In genomic region chr17:51260237-51260959, GRCh38 we compare ENCODE assay signal across 8 cellular contexts. TPM values are rescaled to one million over a fixed set of nuclear protein-coding genes. Genes with fewer than 3 reads are reported as not detected.
A peak's percentile ranks its signal among the peaks of the same experiment; 100 is the strongest.
DNase-seq lines count a peak whose midpoint lies in the region; FAIRE-seq and TF ChIP-seq lines count a peak whose summit lies in the region.

Gene UTP18, plus strand, starts transcription at chr17:51260546. Its CDS starts 39 bp downstream, at chr17:51260585.

- no peak for FAIRE-seq in frontal cortex (lab: Jason Lieb, UNC)

- no peak for TF ChIP-seq CTCF in HFF-Myc (IDR thresholded peaks at IDR 0.05; ENCODE audit: low read depth, low read length, missing control alignments)

- H3K27me3 ChIP-seq in SJSA1 (replicated peaks), result no peaks in the 10 kb centered on the region
- H3K27me3 ChIP-seq in neuronal stem cell (ENCODE audit: control insufficient read depth in 3 of 3, insufficient read depth in 3 of 3, low read depth in 1 of 3, low read length in 3 of 3), result no peaks in the 10 kb centered on the region
- H3K27me3 ChIP-seq in subcutaneous abdominal adipose tissue (ENCODE audit: control insufficient read depth in 5 of 5, insufficient read depth in 4 of 5, low read length in 5 of 5), result peaks cover 0 to 4% (median 0%) of the 10 kb centered on the region in 5 donors

- H3K4me2 ChIP-seq in neuronal stem cell (ENCODE audit: insufficient read depth, low read length, poor library complexity, severe bottlenecking), result peak within 1 kb of the TSS; percentile 86

- H3K4ac ChIP-seq in neuronal stem cell (ENCODE audit: low read length), result peak within 1 kb of the TSS; percentile 100

- H3K4me3 ChIP-seq in HFF-Myc (replicated peaks; ENCODE audit: low read depth, low read length) (peak within 1 kb of the TSS; percentile 89), SJSA1 (peak within 1 kb of the TSS; percentile 93), neuronal stem cell (ENCODE audit: low read length in 2 of 2) (peak within 1 kb of the TSS; percentile 73 to 99), subcutaneous abdominal adipose tissue (ENCODE audit: low read depth in 1 of 5, low read length in 5 of 5) (peak within 1 kb of the TSS; percentile 70 to 95 (median 85))

- peaks cover 22% of the 10 kb centered on the region for H3K4me1 ChIP-seq in SJSA1 (replicated peaks)
- peaks cover 6 to 13% of the 10 kb centered on the region in 2 donors for H3K4me1 ChIP-seq in neuronal stem cell (ENCODE audit: control insufficient read depth in 2 of 2, insufficient read depth in 1 of 2, low read depth in 1 of 2, low read length in 2 of 2)
- H3K4me1 ChIP-seq in subcutaneous abdominal adipose tissue (ENCODE audit: control insufficient read depth in 5 of 5, insufficient read depth in 5 of 5, low read length in 5 of 5), result peaks cover 10 to 47% (median 37%) of the 10 kb centered on the region in 5 donors

- H3K9me3 ChIP-seq in SJSA1 (replicated peaks) (no peaks in the 10 kb centered on the region; the same call in 1 of the 2 replicates), neuronal stem cell (replicated peaks in 1 of 2; ENCODE audit: control insufficient read depth in 2 of 2, insufficient read depth in 1 of 2, low read depth in 1 of 2, low read length in 2 of 2) (no peaks in the 10 kb centered on the region), subcutaneous abdominal adipose tissue (ENCODE audit: control insufficient read depth in 5 of 5, low read length in 5 of 5) (no peaks in the 10 kb centered on the region)

- peak within 1 kb of the TSS; percentile 95 for H2AFZ ChIP-seq in neuronal stem cell (ENCODE audit: low read length)

- peak within 1 kb of the TSS; percentile 99 for H3K23ac ChIP-seq in neuronal stem cell (ENCODE audit: low read depth, low read length, poor library complexity)

- no CpG with 5 or more reads among the region's 82 CpGs for WGBS in neuronal stem cell (ENCODE audit: extremely low coverage in 2 of 2, insufficient read length in 2 of 2, insufficient replicate concordance in 1 of 2), 2 donors

- H2BK120ac ChIP-seq in neuronal stem cell (ENCODE audit: low read depth, low read length), result peak within 1 kb of the TSS; percentile 72

- DNase-seq in GM04503 (ENCODE audit: low read depth) (peak; percentile 81), HFF-Myc (ENCODE audit: extremely low read depth, low read depth) (peak; percentile 85), MV-4-11 (lab: John Stamatoyannopoulos, UW) (peak; percentile 98), SJSA1 (ENCODE audit: low read depth in 1 of 2, low spot score in 2 of 2) (peak; percentile 99 to 100), frontal cortex (ENCODE audit: low spot score in 2 of 2) (peak; percentile 96 to 97), neuronal stem cell (ENCODE audit: low spot score) (peak; percentile 98)
- DNase-seq in activated naive CD4-positive, alpha-beta T cell (lab: John Stamatoyannopoulos, UW), result peak; percentile 88 to 94 (median 92)

- peak within 1 kb of the TSS; percentile 99 for H3K9ac ChIP-seq in neuronal stem cell (ENCODE audit: low read depth, low read length, poor library complexity)
- H3K9ac ChIP-seq in subcutaneous abdominal adipose tissue (ENCODE audit: low read length in 5 of 5), result peak within 1 kb of the TSS; percentile 70 to 99 (median 91)

- peak within 1 kb of the TSS; percentile 94 for H2BK5ac ChIP-seq in neuronal stem cell (ENCODE audit: low read length)

- H3K27ac ChIP-seq in SJSA1 (peak within 1 kb of the TSS; percentile 100), neuronal stem cell (replicated peaks; ENCODE audit: low read length) (peak within 1 kb of the TSS; percentile 95), subcutaneous abdominal adipose tissue (ENCODE audit: low read depth, low read length) (peak within 1 kb of the TSS; percentile 97)

- peak within 1 kb of the TSS; percentile 17 for H4K8ac ChIP-seq in neuronal stem cell (ENCODE audit: low read depth, low read length)

- peak within 1 kb of the TSS; percentile 24 for H4K91ac ChIP-seq in neuronal stem cell (ENCODE audit: low read depth, low read length, poor library complexity)

- H3K18ac ChIP-seq in neuronal stem cell (ENCODE audit: low read length), result peak within 1 kb of the TSS; percentile 99

- H3K79me1 ChIP-seq in neuronal stem cell (ENCODE audit: low read depth, low read length), result peaks cover 13% of the 10 kb centered on the region

- H3K14ac ChIP-seq in neuronal stem cell (ENCODE audit: low read length), result peak within 1 kb of the TSS; percentile 94

- H3K36me3 ChIP-seq in SJSA1 (peaks cover 52% of the 10 kb centered on the region), neuronal stem cell (replicated peaks in 1 of 2; ENCODE audit: control insufficient read depth in 2 of 2, insufficient read depth in 2 of 2, low read length in 2 of 2) (peaks cover 7 to 69% of the 10 kb centered on the region in 2 donors), subcutaneous abdominal adipose tissue (ENCODE audit: control insufficient read depth in 5 of 5, insufficient read depth in 5 of 5, low read length in 5 of 5) (peaks cover 0 to 8% (median 4%) of the 10 kb centered on the region in 5 donors)

- H2AK5ac ChIP-seq in neuronal stem cell (ENCODE audit: low read depth, low read length), result peak within 1 kb of the TSS; percentile 10

- H2BK15ac ChIP-seq in neuronal stem cell (ENCODE audit: low read length), result peak within 1 kb of the TSS; percentile 93

- no peak within 1 kb of the TSS for H2BK12ac ChIP-seq in neuronal stem cell (ENCODE audit: low read length)

RNA-seq across cellular contexts. Expression of gene UTP18, which starts in this region (rescaled TPM):
- 90.7 and 95.1 TPM in 2 replicates for total RNA-seq in SJSA1 (2014; rRNA removed; shearing (Covaris generic))
- total RNA-seq in frontal cortex, result 70.5 TPM
- polyA plus RNA-seq in neuronal stem cell (2013, experiment 1 of 2), result 52.0 TPM
- 52.2 TPM for polyA plus RNA-seq in neuronal stem cell (2013, experiment 2 of 2)

Comparison
In these comparisons a context has a peak if more than half of its experiments do, and no peak if none do; other contexts are left out.
1. Peak in every context shown above with its lines: DNase-seq, H3K4me3 ChIP-seq and H3K27ac ChIP-seq.